1 cellular context compared by ENCODE assay signal in genomic region chr16:19094542-19095365, GRCh38.
TF ChIP-seq lines count a peak whose summit lies in the region.

No MANE protein-coding gene starts in this region.

TF ChIP-seq in HepG2, 621 proteins besides CTCF, POLR2A, EP300 and RAD21 (continued from another document and continues in another):
- TF ChIP-seq MTERF4 (CRISPR knock-in tag; IDR thresholded peaks at IDR 0.05) (no peak), HDAC1 (CRISPR knock-in tag; IDR thresholded peaks at IDR 0.05) (peak; percentile 24; the same call in 1 of the 2 replicates), LBX2 (CRISPR knock-in tag; IDR thresholded peaks at IDR 0.05; ENCODE audit: borderline replicate concordance) (no peak), SP1 (IDR thresholded peaks at IDR 0.05) (no peak), SP1 (CRISPR knock-in tag; IDR thresholded peaks at IDR 0.05) (no peak), E2F1 (CRISPR knock-in tag; IDR thresholded peaks at IDR 0.05) (no peak), ZNF75D (CRISPR knock-in tag; IDR thresholded peaks at IDR 0.05; ENCODE audit: borderline replicate concordance) (no peak), TIGD3 (CRISPR knock-in tag; IDR thresholded peaks at IDR 0.05; ENCODE audit: borderline replicate concordance) (no peak), SRY (CRISPR knock-in tag; IDR thresholded peaks at IDR 0.05) (no peak), GABPB1 (CRISPR knock-in tag; IDR thresholded peaks at IDR 0.05) (peak; percentile 83), MTF1 (CRISPR knock-in tag; IDR thresholded peaks at IDR 0.05) (no peak), SSRP1 (CRISPR knock-in tag; IDR thresholded peaks at IDR 0.05) (no peak), MTA3 (CRISPR knock-in tag; IDR thresholded peaks at IDR 0.05) (no peak), DMAP1 (CRISPR knock-in tag; IDR thresholded peaks at IDR 0.05) (peak; percentile 90), TAF15 (IDR thresholded peaks at IDR 0.05; ENCODE audit: low read depth, low read length, poor library complexity, severe bottlenecking) (no peak), ZNF761 (CRISPR knock-in tag; conservative IDR thresholded peaks at IDR 0.05) (no peak), POGZ (CRISPR knock-in tag; IDR thresholded peaks at IDR 0.05) (no peak), KDM5A (IDR thresholded peaks at IDR 0.05; ENCODE audit: borderline replicate concordance, low read length) (no peak), EEA1 (CRISPR knock-in tag; IDR thresholded peaks at IDR 0.05; ENCODE audit: borderline replicate concordance) (no peak), JUNB (CRISPR knock-in tag; IDR thresholded peaks at IDR 0.05; ENCODE audit: borderline replicate concordance) (no peak), POLR2AphosphoS5 (IDR thresholded peaks at IDR 0.05; ENCODE audit: low read depth, low read length) (no peak), ZMAT3 (CRISPR knock-in tag; conservative IDR thresholded peaks at IDR 0.05) (peak; percentile 71; the same call in 1 of the 2 replicates), ZSCAN9 (CRISPR knock-in tag; IDR thresholded peaks at IDR 0.05; ENCODE audit: borderline replicate concordance) (no peak), ZNF207 (IDR thresholded peaks at IDR 0.05; ENCODE audit: borderline replicate concordance) (no peak), SP2 (CRISPR knock-in tag; IDR thresholded peaks at IDR 0.05) (peak; percentile 59), TAF1 (CRISPR knock-in tag; IDR thresholded peaks at IDR 0.05) (peak; percentile 33; the same call in 1 of the 2 replicates), ETV6 (CRISPR knock-in tag; conservative IDR thresholded peaks at IDR 0.05) (no peak), ZNF331 (CRISPR knock-in tag; IDR thresholded peaks at IDR 0.05) (0 out of 2 replicates have a peak, but pooled peaks have one; percentile 18), SRSF4 (IDR thresholded peaks at IDR 0.05; ENCODE audit: low read depth, low read length, poor library complexity, severe bottlenecking) (no peak), ZNF121 (CRISPR knock-in tag; IDR thresholded peaks at IDR 0.05) (peak; percentile 93), SKI (IDR thresholded peaks at IDR 0.05; ENCODE audit: partially characterized antibody) (no peak), HNRNPK (IDR thresholded peaks at IDR 0.05; ENCODE audit: low read depth, low read length, poor library complexity, severe bottlenecking) (no peak), ZNF513 (CRISPR knock-in tag; conservative IDR thresholded peaks at IDR 0.05) (no peak), ELF1 (CRISPR knock-in tag; IDR thresholded peaks at IDR 0.05) (peak; percentile 55; the same call in 1 of the 2 replicates)
- TF ChIP-seq, protein P1, sequence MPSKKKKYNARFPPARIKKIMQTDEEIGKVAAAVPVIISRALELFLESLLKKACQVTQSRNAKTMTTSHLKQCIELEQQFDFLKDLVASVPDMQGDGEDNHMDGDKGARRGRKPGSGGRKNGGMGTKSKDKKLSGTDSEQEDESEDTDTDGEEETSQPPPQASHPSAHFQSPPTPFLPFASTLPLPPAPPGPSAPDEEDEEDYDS (CRISPR knock-in tag; IDR thresholded peaks at IDR 0.05) = peak; percentile 21; the same call in 1 of the 2 replicates
- TF ChIP-seq, protein P2, sequence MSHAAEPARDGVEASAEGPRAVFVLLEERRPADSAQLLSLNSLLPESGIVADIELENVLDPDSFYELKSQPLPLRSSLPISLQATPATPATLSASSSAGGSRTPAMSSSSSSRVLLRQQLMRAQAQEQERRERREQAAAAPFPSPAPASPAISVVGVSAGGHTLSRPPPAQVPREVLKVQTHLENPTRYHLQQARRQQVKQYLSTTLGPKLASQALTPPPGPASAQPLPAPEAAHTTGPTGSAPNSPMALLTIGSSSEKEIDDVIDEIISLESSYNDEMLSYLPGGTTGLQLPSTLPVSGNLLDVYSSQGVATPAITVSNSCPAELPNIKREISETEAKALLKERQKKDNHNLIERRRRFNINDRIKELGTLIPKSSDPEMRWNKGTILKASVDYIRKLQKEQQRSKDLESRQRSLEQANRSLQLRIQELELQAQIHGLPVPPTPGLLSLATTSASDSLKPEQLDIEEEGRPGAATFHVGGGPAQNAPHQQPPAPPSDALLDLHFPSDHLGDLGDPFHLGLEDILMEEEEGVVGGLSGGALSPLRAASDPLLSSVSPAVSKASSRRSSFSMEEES (CRISPR knock-in tag; IDR thresholded peaks at IDR 0.05) = peak; percentile 63
- TF ChIP-seq, protein P3, sequence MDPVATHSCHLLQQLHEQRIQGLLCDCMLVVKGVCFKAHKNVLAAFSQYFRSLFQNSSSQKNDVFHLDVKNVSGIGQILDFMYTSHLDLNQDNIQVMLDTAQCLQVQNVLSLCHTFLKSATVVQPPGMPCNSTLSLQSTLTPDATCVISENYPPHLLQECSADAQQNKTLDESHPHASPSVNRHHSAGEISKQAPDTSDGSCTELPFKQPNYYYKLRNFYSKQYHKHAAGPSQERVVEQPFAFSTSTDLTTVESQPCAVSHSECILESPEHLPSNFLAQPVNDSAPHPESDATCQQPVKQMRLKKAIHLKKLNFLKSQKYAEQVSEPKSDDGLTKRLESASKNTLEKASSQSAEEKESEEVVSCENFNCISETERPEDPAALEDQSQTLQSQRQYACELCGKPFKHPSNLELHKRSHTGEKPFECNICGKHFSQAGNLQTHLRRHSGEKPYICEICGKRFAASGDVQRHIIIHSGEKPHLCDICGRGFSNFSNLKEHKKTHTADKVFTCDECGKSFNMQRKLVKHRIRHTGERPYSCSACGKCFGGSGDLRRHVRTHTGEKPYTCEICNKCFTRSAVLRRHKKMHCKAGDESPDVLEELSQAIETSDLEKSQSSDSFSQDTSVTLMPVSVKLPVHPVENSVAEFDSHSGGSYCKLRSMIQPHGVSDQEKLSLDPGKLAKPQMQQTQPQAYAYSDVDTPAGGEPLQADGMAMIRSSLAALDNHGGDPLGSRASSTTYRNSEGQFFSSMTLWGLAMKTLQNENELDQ (CRISPR knock-in tag; IDR thresholded peaks at IDR 0.05; ENCODE audit: borderline replicate concordance) = no peak
- TF ChIP-seq, protein P4, sequence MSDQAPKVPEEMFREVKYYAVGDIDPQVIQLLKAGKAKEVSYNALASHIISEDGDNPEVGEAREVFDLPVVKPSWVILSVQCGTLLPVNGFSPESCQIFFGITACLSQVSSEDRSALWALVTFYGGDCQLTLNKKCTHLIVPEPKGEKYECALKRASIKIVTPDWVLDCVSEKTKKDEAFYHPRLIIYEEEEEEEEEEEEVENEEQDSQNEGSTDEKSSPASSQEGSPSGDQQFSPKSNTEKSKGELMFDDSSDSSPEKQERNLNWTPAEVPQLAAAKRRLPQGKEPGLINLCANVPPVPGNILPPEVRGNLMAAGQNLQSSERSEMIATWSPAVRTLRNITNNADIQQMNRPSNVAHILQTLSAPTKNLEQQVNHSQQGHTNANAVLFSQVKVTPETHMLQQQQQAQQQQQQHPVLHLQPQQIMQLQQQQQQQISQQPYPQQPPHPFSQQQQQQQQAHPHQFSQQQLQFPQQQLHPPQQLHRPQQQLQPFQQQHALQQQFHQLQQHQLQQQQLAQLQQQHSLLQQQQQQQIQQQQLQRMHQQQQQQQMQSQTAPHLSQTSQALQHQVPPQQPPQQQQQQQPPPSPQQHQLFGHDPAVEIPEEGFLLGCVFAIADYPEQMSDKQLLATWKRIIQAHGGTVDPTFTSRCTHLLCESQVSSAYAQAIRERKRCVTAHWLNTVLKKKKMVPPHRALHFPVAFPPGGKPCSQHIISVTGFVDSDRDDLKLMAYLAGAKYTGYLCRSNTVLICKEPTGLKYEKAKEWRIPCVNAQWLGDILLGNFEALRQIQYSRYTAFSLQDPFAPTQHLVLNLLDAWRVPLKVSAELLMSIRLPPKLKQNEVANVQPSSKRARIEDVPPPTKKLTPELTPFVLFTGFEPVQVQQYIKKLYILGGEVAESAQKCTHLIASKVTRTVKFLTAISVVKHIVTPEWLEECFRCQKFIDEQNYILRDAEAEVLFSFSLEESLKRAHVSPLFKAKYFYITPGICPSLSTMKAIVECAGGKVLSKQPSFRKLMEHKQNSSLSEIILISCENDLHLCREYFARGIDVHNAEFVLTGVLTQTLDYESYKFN (CRISPR knock-in tag; conservative IDR thresholded peaks at IDR 0.05) = no peak; the same call in none of the 2 replicates
- TF ChIP-seq, protein P5, sequence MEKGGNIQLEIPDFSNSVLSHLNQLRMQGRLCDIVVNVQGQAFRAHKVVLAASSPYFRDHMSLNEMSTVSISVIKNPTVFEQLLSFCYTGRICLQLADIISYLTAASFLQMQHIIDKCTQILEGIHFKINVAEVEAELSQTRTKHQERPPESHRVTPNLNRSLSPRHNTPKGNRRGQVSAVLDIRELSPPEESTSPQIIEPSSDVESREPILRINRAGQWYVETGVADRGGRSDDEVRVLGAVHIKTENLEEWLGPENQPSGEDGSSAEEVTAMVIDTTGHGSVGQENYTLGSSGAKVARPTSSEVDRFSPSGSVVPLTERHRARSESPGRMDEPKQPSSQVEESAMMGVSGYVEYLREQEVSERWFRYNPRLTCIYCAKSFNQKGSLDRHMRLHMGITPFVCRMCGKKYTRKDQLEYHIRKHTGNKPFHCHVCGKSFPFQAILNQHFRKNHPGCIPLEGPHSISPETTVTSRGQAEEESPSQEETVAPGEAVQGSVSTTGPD (CRISPR knock-in tag; IDR thresholded peaks at IDR 0.05) = no peak
- TF ChIP-seq, protein P6, sequence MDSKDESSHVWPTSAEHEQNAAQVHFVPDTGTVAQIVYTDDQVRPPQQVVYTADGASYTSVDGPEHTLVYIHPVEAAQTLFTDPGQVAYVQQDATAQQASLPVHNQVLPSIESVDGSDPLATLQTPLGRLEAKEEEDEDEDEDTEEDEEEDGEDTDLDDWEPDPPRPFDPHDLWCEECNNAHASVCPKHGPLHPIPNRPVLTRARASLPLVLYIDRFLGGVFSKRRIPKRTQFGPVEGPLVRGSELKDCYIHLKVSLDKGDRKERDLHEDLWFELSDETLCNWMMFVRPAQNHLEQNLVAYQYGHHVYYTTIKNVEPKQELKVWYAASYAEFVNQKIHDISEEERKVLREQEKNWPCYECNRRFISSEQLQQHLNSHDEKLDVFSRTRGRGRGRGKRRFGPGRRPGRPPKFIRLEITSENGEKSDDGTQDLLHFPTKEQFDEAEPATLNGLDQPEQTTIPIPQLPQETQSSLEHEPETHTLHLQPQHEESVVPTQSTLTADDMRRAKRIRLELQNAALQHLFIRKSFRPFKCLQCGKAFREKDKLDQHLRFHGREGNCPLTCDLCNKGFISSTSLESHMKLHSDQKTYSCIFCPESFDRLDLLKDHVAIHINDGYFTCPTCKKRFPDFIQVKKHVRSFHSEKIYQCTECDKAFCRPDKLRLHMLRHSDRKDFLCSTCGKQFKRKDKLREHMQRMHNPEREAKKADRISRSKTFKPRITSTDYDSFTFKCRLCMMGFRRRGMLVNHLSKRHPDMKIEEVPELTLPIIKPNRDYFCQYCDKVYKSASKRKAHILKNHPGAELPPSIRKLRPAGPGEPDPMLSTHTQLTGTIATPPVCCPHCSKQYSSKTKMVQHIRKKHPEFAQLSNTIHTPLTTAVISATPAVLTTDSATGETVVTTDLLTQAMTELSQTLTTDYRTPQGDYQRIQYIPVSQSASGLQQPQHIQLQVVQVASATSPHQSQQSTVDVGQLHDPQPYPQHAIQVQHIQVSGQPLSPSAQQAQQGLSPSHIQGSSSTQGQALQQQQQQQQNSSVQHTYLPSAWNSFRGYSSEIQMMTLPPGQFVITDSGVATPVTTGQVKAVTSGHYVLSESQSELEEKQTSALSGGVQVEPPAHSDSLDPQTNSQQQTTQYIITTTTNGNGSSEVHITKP (CRISPR knock-in tag; IDR thresholded peaks at IDR 0.05; ENCODE audit: low read depth) = no peak
- TF ChIP-seq, protein P7, sequence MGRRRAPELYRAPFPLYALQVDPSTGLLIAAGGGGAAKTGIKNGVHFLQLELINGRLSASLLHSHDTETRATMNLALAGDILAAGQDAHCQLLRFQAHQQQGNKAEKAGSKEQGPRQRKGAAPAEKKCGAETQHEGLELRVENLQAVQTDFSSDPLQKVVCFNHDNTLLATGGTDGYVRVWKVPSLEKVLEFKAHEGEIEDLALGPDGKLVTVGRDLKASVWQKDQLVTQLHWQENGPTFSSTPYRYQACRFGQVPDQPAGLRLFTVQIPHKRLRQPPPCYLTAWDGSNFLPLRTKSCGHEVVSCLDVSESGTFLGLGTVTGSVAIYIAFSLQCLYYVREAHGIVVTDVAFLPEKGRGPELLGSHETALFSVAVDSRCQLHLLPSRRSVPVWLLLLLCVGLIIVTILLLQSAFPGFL (CRISPR knock-in tag; IDR thresholded peaks at IDR 0.05) = no peak
